In the genomic region with DNA sequence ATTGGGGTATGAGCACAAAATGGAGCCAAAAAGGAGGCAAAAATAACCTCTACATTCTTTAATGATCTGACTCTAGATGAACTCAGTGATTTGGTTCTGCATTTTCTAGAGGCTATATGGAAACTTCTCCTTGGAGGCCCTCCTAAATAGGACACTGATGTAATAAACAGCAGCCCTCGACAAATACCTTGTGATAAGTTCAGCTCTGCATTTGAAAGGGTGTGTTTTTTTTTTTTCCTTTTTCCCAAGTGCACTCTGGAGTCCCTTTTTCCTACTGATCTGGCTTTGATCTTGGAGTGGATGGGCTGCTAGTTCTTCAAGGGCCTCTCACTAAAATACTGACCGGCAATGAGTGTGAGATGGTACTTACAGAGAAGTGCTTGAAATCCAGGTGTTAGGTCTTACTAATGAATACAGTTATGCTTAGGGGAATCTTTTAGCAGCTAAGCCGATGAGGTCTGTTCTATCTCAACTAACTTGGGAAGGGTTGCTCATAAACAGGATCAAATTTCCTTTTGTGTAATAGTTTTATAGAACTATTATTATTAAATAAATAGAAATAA, we compare ENCODE assay signal across 13 cellular contexts.
DNase-seq lines count a peak whose midpoint lies in the region; ATAC-seq and TF ChIP-seq lines count a peak whose summit lies in the region.
"Had no signal": no experiment of that assay in that cellular context is flagged by ENCODE, and none has a peak within 500 bp of the region (broad histone marks: within the 10 kb centered on the region; RNA-seq: fewer than 3 reads in every experiment).

No MANE protein-coding gene starts in this region.

- no peak for ATAC-seq in stimulated activated memory B cell treated with anti-CD40 and anti-IgM and Interleukin-4, amounts not matched to agents 10 μg/mL and 1 μg/mL and 100 μg/mL, for 72 hours
- no peak for ATAC-seq in GM18858 (IDR thresholded peaks at IDR 0.05; ENCODE audit: unreplicated experiment)
- ATAC-seq in WTC11: no peak

- H3K27ac ChIP-seq in esophagus muscularis mucosa (replicated peaks in 1 of 4): no peak overlapping the region
- H3K27ac ChIP-seq: 22Rv1 had no signal

- TF ChIP-seq EP300 in esophagus muscularis mucosa (IDR thresholded peaks at IDR 0.05): no peak

- no peak overlapping the region for H3K4me3 ChIP-seq in esophagus muscularis mucosa
- H3K4me3 ChIP-seq: GM23338 had no signal

- WGBS in esophagus muscularis mucosa: 67% methylated on average over 3 of the region's 3 CpGs

- no peaks in the 10 kb centered on the region for H3K9me3 ChIP-seq in esophagus muscularis mucosa

- H3K9me3 Mint-ChIP-seq in stimulated activated memory B cell treated with anti-CD40 and anti-IgM and Interleukin-4, amounts not matched to agents 10 μg/mL and 1 μg/mL and 100 μg/mL, for 72 hours: no peaks in the 10 kb centered on the region
- no peaks in the 10 kb centered on the region for H3K9me3 Mint-ChIP-seq in WTC11
- H3K9me3 Mint-ChIP-seq: CD4-positive, CD25-positive, alpha-beta regulatory T cell; GM23338; H9 had no signal

- no peaks in the 10 kb centered on the region for H3K27me3 ChIP-seq in esophagus muscularis mucosa

- CTCF ChIA-PET in WTC11 (lab: Charles Lee): interaction anchor here (1.0 to 2.3 kb wide), 6 partner anchors 16 to 584 kb away, joined by 3 to 34 read pairs (median 7); no protein-coding TSS in a partner anchor

- no peak overlapping the region for H3K4me3 Mint-ChIP-seq in stimulated activated memory B cell treated with anti-CD40 and anti-IgM and Interleukin-4, amounts not matched to agents 10 μg/mL and 1 μg/mL and 100 μg/mL, for 72 hours
- no peak overlapping the region for H3K4me3 Mint-ChIP-seq in WTC11
- H3K4me3 Mint-ChIP-seq: CD4-positive, CD25-positive, alpha-beta regulatory T cell; GM23338; H9 had no signal

- H3K4me1 ChIP-seq in esophagus muscularis mucosa: peaks cover 0 to 10% (median 0%) of the 10 kb centered on the region in 4 donors

- peaks cover 24% of the 10 kb centered on the region for H3K4me1 Mint-ChIP-seq in stimulated activated memory B cell treated with anti-CD40 and anti-IgM and Interleukin-4, amounts not matched to agents 10 μg/mL and 1 μg/mL and 100 μg/mL, for 72 hours
- H3K4me1 Mint-ChIP-seq in WTC11: no peaks in the 10 kb centered on the region
- H3K4me1 Mint-ChIP-seq: CD4-positive, CD25-positive, alpha-beta regulatory T cell had no signal

- peak overlapping the region; percentile 71 for H3K27ac Mint-ChIP-seq in stimulated activated memory B cell treated with anti-CD40 and anti-IgM and Interleukin-4, amounts not matched to agents 10 μg/mL and 1 μg/mL and 100 μg/mL, for 72 hours
- no peak overlapping the region for H3K27ac Mint-ChIP-seq in WTC11
- H3K27ac Mint-ChIP-seq: CD4-positive, CD25-positive, alpha-beta regulatory T cell; GM23338; H9 had no signal

- intact Hi-C loops in esophagus muscularis mucosa (cut with DNase I): loop anchor here (5.0 kb wide), 1 partner anchor 451 kb away; no protein-coding TSS in a partner anchor

- H3K27me3 Mint-ChIP-seq in stimulated activated memory B cell treated with anti-CD40 and anti-IgM and Interleukin-4, amounts not matched to agents 10 μg/mL and 1 μg/mL and 100 μg/mL, for 72 hours: peaks cover 7% of the 10 kb centered on the region
- H3K27me3 Mint-ChIP-seq in WTC11 (ENCODE audit: low read depth): no peaks in the 10 kb centered on the region

- POLR2A ChIA-PET in WTC11 (lab: Charles Lee): no interaction called here

- no peaks in the 10 kb centered on the region for H3K36me3 Mint-ChIP-seq in stimulated activated memory B cell treated with anti-CD40 and anti-IgM and Interleukin-4, amounts not matched to agents 10 μg/mL and 1 μg/mL and 100 μg/mL, for 72 hours
- no peaks in the 10 kb centered on the region for H3K36me3 Mint-ChIP-seq in WTC11
- H3K36me3 Mint-ChIP-seq: CD4-positive, CD25-positive, alpha-beta regulatory T cell had no signal

- TF ChIP-seq CTCF in esophagus muscularis mucosa (IDR thresholded peaks at IDR 0.05) (no peak), WTC11 (IDR thresholded peaks at IDR 0.05) (no peak)

- TF ChIP-seq POLR2A in esophagus muscularis mucosa (IDR thresholded peaks at IDR 0.05; ENCODE audit: low read depth): no peak

- H3K36me3 ChIP-seq in esophagus muscularis mucosa: peaks cover 0 to 3% (median 0%) of the 10 kb centered on the region in 4 donors

- DNase-seq in NCI-H2107 treated with DMSO at 0.1 percent for 48 hours (lab: John Stamatoyannopoulos, UW; ENCODE audit: unreplicated experiment) (peak; percentile 3), NCI-H2107 (lab: John Stamatoyannopoulos, UW) (no peak), DMS79 (lab: John Stamatoyannopoulos, UW) (peak; percentile 54), esophagus muscularis mucosa (ENCODE audit: extremely low spot score) (peak; percentile 8), COR-L47 (lab: John Stamatoyannopoulos, UW) (no peak), WTC11 (ENCODE audit: low spot score) (no peak)
- DNase-seq: GF-D8, H9 had no signal

TF ChIP-seq in WTC11, 78 proteins besides CTCF, POLR2A, EP300 and RAD21 (continues in another document):
- no peak for TF ChIP-seq FOXK1 (CRISPR knock-in tag; IDR thresholded peaks at IDR 0.05)
- TF ChIP-seq, protein P1, sequence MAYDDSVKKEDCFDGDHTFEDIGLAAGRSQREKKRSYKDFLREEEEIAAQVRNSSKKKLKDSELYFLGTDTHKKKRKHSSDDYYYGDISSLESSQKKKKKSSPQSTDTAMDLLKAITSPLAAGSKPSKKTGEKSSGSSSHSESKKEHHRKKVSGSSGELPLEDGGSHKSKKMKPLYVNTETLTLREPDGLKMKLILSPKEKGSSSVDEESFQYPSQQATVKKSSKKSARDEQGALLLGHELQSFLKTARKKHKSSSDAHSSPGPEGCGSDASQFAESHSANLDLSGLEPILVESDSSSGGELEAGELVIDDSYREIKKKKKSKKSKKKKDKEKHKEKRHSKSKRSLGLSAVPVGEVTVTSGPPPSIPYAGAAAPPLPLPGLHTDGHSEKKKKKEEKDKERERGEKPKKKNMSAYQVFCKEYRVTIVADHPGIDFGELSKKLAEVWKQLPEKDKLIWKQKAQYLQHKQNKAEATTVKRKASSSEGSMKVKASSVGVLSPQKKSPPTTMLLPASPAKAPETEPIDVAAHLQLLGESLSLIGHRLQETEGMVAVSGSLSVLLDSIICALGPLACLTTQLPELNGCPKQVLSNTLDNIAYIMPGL (CRISPR knock-in tag; IDR thresholded peaks at IDR 0.05): no peak
- TF ChIP-seq EMX1 (CRISPR knock-in tag; IDR thresholded peaks at IDR 0.05): no peak
- TF ChIP-seq NFYB (CRISPR knock-in tag; conservative IDR thresholded peaks at IDR 0.05; ENCODE audit: low read depth): no peak
- TF ChIP-seq, protein P2, sequence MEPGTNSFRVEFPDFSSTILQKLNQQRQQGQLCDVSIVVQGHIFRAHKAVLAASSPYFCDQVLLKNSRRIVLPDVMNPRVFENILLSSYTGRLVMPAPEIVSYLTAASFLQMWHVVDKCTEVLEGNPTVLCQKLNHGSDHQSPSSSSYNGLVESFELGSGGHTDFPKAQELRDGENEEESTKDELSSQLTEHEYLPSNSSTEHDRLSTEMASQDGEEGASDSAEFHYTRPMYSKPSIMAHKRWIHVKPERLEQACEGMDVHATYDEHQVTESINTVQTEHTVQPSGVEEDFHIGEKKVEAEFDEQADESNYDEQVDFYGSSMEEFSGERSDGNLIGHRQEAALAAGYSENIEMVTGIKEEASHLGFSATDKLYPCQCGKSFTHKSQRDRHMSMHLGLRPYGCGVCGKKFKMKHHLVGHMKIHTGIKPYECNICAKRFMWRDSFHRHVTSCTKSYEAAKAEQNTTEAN (CRISPR knock-in tag; IDR thresholded peaks at IDR 0.05): no peak
- TF ChIP-seq, protein P3, sequence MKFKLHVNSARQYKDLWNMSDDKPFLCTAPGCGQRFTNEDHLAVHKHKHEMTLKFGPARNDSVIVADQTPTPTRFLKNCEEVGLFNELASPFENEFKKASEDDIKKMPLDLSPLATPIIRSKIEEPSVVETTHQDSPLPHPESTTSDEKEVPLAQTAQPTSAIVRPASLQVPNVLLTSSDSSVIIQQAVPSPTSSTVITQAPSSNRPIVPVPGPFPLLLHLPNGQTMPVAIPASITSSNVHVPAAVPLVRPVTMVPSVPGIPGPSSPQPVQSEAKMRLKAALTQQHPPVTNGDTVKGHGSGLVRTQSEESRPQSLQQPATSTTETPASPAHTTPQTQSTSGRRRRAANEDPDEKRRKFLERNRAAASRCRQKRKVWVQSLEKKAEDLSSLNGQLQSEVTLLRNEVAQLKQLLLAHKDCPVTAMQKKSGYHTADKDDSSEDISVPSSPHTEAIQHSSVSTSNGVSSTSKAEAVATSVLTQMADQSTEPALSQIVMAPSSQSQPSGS (CRISPR knock-in tag; IDR thresholded peaks at IDR 0.05; ENCODE audit: borderline replicate concordance, low read depth): no peak
- TF ChIP-seq, protein P4, sequence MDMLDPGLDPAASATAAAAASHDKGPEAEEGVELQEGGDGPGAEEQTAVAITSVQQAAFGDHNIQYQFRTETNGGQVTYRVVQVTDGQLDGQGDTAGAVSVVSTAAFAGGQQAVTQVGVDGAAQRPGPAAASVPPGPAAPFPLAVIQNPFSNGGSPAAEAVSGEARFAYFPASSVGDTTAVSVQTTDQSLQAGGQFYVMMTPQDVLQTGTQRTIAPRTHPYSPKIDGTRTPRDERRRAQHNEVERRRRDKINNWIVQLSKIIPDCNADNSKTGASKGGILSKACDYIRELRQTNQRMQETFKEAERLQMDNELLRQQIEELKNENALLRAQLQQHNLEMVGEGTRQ (CRISPR knock-in tag; IDR thresholded peaks at IDR 0.05): no peak
- TF ChIP-seq SP1 (CRISPR knock-in tag; conservative IDR thresholded peaks at IDR 0.05): no peak
- no peak for TF ChIP-seq ATF1 (CRISPR knock-in tag; IDR thresholded peaks at IDR 0.05)
- TF ChIP-seq PRRX2 (CRISPR knock-in tag; IDR thresholded peaks at IDR 0.05): no peak

Comparison
In these comparisons a context has a peak if more than half of its experiments do, and no peak if none do; other contexts are left out.
1. DNase-seq: peak in NCI-H2107 treated with DMSO at 0.1 percent for 48 hours (single experiment), DMS79 (single experiment) and esophagus muscularis mucosa (single experiment); none in NCI-H2107 (single experiment), COR-L47 (single experiment) and WTC11 (single experiment).